ENCODE assay signal across 9 cellular contexts in genomic region chr19:54364775-54365257, GRCh38. TPM values are rescaled to one million over a fixed set of nuclear protein-coding genes. Genes with fewer than 3 reads are reported as not detected.
DNase-seq lines count a peak whose midpoint lies in the region; ATAC-seq and TF ChIP-seq lines count a peak whose summit lies in the region.
"Had no signal": no experiment of that assay in that cellular context is flagged by ENCODE, and none has a peak within 500 bp of the region (broad histone marks: within the 10 kb centered on the region; RNA-seq: fewer than 3 reads in every experiment).

TSS of gene LAIR1 (minus strand) at chr19:54364931. CDS start at chr19:54364804, 127 bp downstream.

- peak within 1 kb of the TSS; percentile 91 for H3K27ac Mint-ChIP-seq in activated naive CD8-positive, alpha-beta T cell treated with anti-CD3 and anti-CD28 coated beads for 36 hours

- no peaks in the 10 kb centered on the region for H3K9me3 ChIP-seq in upper lobe of right lung

- no peaks in the 10 kb centered on the region for H3K4me1 ChIP-seq in upper lobe of right lung

- peak within 1 kb of the TSS; percentile 80 for H3K27ac ChIP-seq in upper lobe of right lung
- H3K27ac ChIP-seq: cardiac muscle cell had no signal

- TF ChIP-seq CTCF in upper lobe of right lung (IDR thresholded peaks at IDR 0.05): no peak

- no peaks in the 10 kb centered on the region for H3K27me3 ChIP-seq in upper lobe of right lung

- H3K27me3 Mint-ChIP-seq in activated naive CD8-positive, alpha-beta T cell treated with anti-CD3 and anti-CD28 coated beads for 36 hours: no peaks in the 10 kb centered on the region

- no peaks in the 10 kb centered on the region for H3K9me3 Mint-ChIP-seq in activated naive CD8-positive, alpha-beta T cell treated with anti-CD3 and anti-CD28 coated beads for 36 hours

- H3K36me3 ChIP-seq in upper lobe of right lung: no peaks in the 10 kb centered on the region
- H3K36me3 ChIP-seq: cardiac muscle cell had no signal

- H3K4me3 ChIP-seq in upper lobe of right lung: peak within 1 kb of the TSS; percentile 40
- H3K4me3 ChIP-seq: cardiac muscle cell had no signal

- peak in 3 of 5 experiments; percentile 11 to 50 (median 29) for DNase-seq in T-helper 2 cell
- peak; percentile 59 for DNase-seq in activated naive CD8-positive, alpha-beta T cell treated with anti-CD3 and anti-CD28 coated beads for 36 hours
- no peak for DNase-seq in mucosa of gallbladder (ENCODE audit: low spot score)
- peak; percentile 76 for DNase-seq in upper lobe of right lung
- DNase-seq in NCI-H2196 treated with DMSO at 0.1 percent for 48 hours (lab: John Stamatoyannopoulos, UW; ENCODE audit: unreplicated experiment): no peak

- H3K36me3 Mint-ChIP-seq in activated naive CD8-positive, alpha-beta T cell treated with anti-CD3 and anti-CD28 coated beads for 36 hours: peaks cover 17% of the 10 kb centered on the region

- peaks cover 58% of the 10 kb centered on the region for H3K4me1 Mint-ChIP-seq in activated naive CD8-positive, alpha-beta T cell treated with anti-CD3 and anti-CD28 coated beads for 36 hours

- intact Hi-C loops in upper lobe of right lung (cut with DNase I): no loop called here

- ATAC-seq in upper lobe of right lung (peak; percentile 87), HG03280 (IDR thresholded peaks at IDR 0.05; ENCODE audit: unreplicated experiment) (no peak), GM19328 (IDR thresholded peaks at IDR 0.05; ENCODE audit: unreplicated experiment) (no peak), HG02571 (IDR thresholded peaks at IDR 0.05; ENCODE audit: unreplicated experiment) (no peak)

- H3K4me3 Mint-ChIP-seq in activated naive CD8-positive, alpha-beta T cell treated with anti-CD3 and anti-CD28 coated beads for 36 hours: peak within 1 kb of the TSS; percentile 90

RNA-seq across cellular contexts. Expression of gene LAIR1, which starts in this region (rescaled TPM):
- 10 to 100 TPM in 1 of 2 experiments, 1 to 10 TPM in 1; 9.0 to 10.1 TPM for total RNA-seq in activated naive CD8-positive, alpha-beta T cell treated with anti-CD3 and anti-CD28 coated beads for 36 hours
- 36.1 TPM for total RNA-seq in mucosa of gallbladder
- total RNA-seq in upper lobe of right lung: 87.8 TPM
- total RNA-seq: cardiac muscle cell had no signal

Comparison
In these comparisons a context has a peak if more than half of its experiments do, and no peak if none do; other contexts are left out.
1. DNase-seq: peak in T-helper 2 cell (3 of 5), activated naive CD8-positive, alpha-beta T cell treated with anti-CD3 and anti-CD28 coated beads for 36 hours (single experiment) and upper lobe of right lung (single experiment); none in mucosa of gallbladder (single experiment) and NCI-H2196 treated with DMSO at 0.1 percent for 48 hours (single experiment).